Comparison of ENCODE assay signal across 17 cellular contexts in genomic region chr4:53527342-53527741, GRCh38.
DNase-seq lines count a peak whose midpoint lies in the region; ATAC-seq and TF ChIP-seq lines count a peak whose summit lies in the region.
"Had no signal": no experiment of that assay in that cellular context is flagged by ENCODE, and none has a peak within 500 bp of the region (broad histone marks: within the 10 kb centered on the region; RNA-seq: fewer than 3 reads in every experiment).

No MANE protein-coding gene starts in this region.

- H3K36me3 ChIP-seq in cardiac muscle cell (no peaks in the 10 kb centered on the region), trophoblast cell (ENCODE audit: control insufficient read depth in 1 of 2, insufficient read depth in 2 of 2, low read length in 2 of 2) (no peaks in the 10 kb centered on the region), upper lobe of left lung (no peaks in the 10 kb centered on the region)
- H3K36me3 ChIP-seq: BE2C had no signal

- intact Hi-C loops in cardiac septum (cut with DNase I), result no loop called here

- WGBS in trophoblast cell (ENCODE audit: extremely low coverage, insufficient coverage, insufficient read length), result no CpG with 5 or more reads among the region's 1 CpG
- 76 to 80% methylated on average over 1 of the region's 1 CpG for WGBS in upper lobe of left lung, 2 donors

- TF ChIP-seq POLR2A in upper lobe of left lung (IDR thresholded peaks at IDR 0.05), result no peak

- no peak overlapping the region for H2BK12ac ChIP-seq in trophoblast cell (ENCODE audit: low read length)

- H3K79me1 ChIP-seq in trophoblast cell (ENCODE audit: low read length), result peaks cover 8% of the 10 kb centered on the region

- no peak for DNase-seq in cardiac muscle cell (ENCODE audit: low read depth in 1 of 2, low spot score in 1 of 2)
- DNase-seq in cardiac septum (ENCODE audit: low spot score), result no peak
- DNase-seq in NCI-H69 (lab: John Stamatoyannopoulos, UW), result peak; percentile 72
- no peak for DNase-seq in left lobe of liver (ENCODE audit: low spot score)
- no peak for DNase-seq in trophoblast cell
- DNase-seq in upper lobe of left lung, result no peak
- no peak for DNase-seq in HEK293T (ENCODE audit: extremely low spot score)
- DNase-seq in GDM1 (lab: John Stamatoyannopoulos, UW), result no peak
- DNase-seq: ACHN; BE2C; CD8-positive, alpha-beta T cell; COR-L47; DMS153; DMS79 treated with DMSO at 0.1 percent for 48 hours; EL; GF-D8 had no signal

- no peak overlapping the region for H4K91ac ChIP-seq in trophoblast cell (ENCODE audit: low read depth, low read length)

- H3K23ac ChIP-seq in trophoblast cell (ENCODE audit: low read length), result no peak overlapping the region

- TF ChIP-seq CTCF in cardiac muscle cell (IDR thresholded peaks at IDR 0.05; ENCODE audit: low read depth, low read length), result no peak
- no peak for TF ChIP-seq CTCF in upper lobe of left lung (IDR thresholded peaks at IDR 0.05)

- no peak overlapping the region for H2BK5ac ChIP-seq in trophoblast cell (ENCODE audit: low read depth, low read length, poor library complexity)

- no peak overlapping the region for H4K12ac ChIP-seq in trophoblast cell (ENCODE audit: low read depth, low read length)

- no peak overlapping the region for H3K14ac ChIP-seq in trophoblast cell (ENCODE audit: low read length)

- H2AFZ ChIP-seq in trophoblast cell (ENCODE audit: insufficient read depth, low read length, poor library complexity), result no peak overlapping the region

- TF ChIP-seq EP300 in upper lobe of left lung (IDR thresholded peaks at IDR 0.05), result no peak

- H3K9me3 ChIP-seq in cardiac muscle cell (ENCODE audit: low read depth) (no peaks in the 10 kb centered on the region), trophoblast cell (ENCODE audit: insufficient read depth, low read depth, low read length) (no peaks in the 10 kb centered on the region), upper lobe of left lung (no peaks in the 10 kb centered on the region)
- H3K9me3 ChIP-seq: BE2C had no signal

- H3K18ac ChIP-seq in trophoblast cell (ENCODE audit: low read length), result no peak overlapping the region

- H2BK120ac ChIP-seq in trophoblast cell (ENCODE audit: insufficient read depth, low read length, poor library complexity), result no peak overlapping the region

- H4K8ac ChIP-seq in trophoblast cell (ENCODE audit: low read depth, low read length), result no peak overlapping the region

- no peak overlapping the region for H3K9ac ChIP-seq in trophoblast cell (ENCODE audit: low read length)

- POLR2A ChIA-PET in HEK293T (lab: Yijun Ruan, JAX), result no interaction called here

- H3K4me1 ChIP-seq in cardiac muscle cell (ENCODE audit: low read depth) (peaks cover 23% of the 10 kb centered on the region), trophoblast cell (ENCODE audit: control insufficient read depth in 1 of 2, insufficient read depth in 2 of 2, low read length in 2 of 2) (peaks cover 14 to 29% of the 10 kb centered on the region in 2 experiments), upper lobe of left lung (peaks cover 0 to 6% (median 3%) of the 10 kb centered on the region in 4 donors)

- peaks cover 3% of the 10 kb centered on the region for H3K79me2 ChIP-seq in trophoblast cell (ENCODE audit: control insufficient read depth, insufficient read depth, low read length, poor library complexity)

- no peak overlapping the region for H3K4ac ChIP-seq in trophoblast cell (ENCODE audit: low read depth, low read length)

- no peak overlapping the region for H3K4me3 ChIP-seq in cardiac muscle cell
- no peak overlapping the region for H3K4me3 ChIP-seq in trophoblast cell (ENCODE audit: low read depth, low read length)
- H3K4me3 ChIP-seq in upper lobe of left lung, result no peak overlapping the region

- H3K4me2 ChIP-seq in trophoblast cell (ENCODE audit: low read length), result peak overlapping the region; percentile 40

- CTCF ChIA-PET in HEK293T (lab: Yijun Ruan, JAX), result no interaction called here

- H2AK5ac ChIP-seq in trophoblast cell (ENCODE audit: low read length), result no peak overlapping the region

- peak; percentile 21 for ATAC-seq in left lobe of liver
- no peak for ATAC-seq in upper lobe of left lung (ENCODE audit: low FRiP score in 2 of 2)
- ATAC-seq: CD8-positive, alpha-beta T cell; HCT116 had no signal

- H3K27ac ChIP-seq in cardiac muscle cell (peak overlapping the region; percentile 37), trophoblast cell (ENCODE audit: low read depth, low read length) (peak overlapping the region; percentile 76), upper lobe of left lung (no peak overlapping the region)

- no peaks in the 10 kb centered on the region for H3K27me3 ChIP-seq in cardiac muscle cell
- H3K27me3 ChIP-seq in trophoblast cell (ENCODE audit: insufficient read depth, low read length), result no peaks in the 10 kb centered on the region
- H3K27me3 ChIP-seq in upper lobe of left lung, result no peaks in the 10 kb centered on the region
- H3K27me3 ChIP-seq: BE2C had no signal

TF ChIP-seq in HEK293T, 16 proteins besides CTCF, POLR2A, EP300 and RAD21:
- no peak for TF ChIP-seq CTBP1 (IDR thresholded peaks at IDR 0.05; ENCODE audit: borderline replicate concordance)
- TF ChIP-seq FOXM1 (IDR thresholded peaks at IDR 0.05; ENCODE audit: borderline replicate concordance), result no peak
- no peak for TF ChIP-seq FOXA1 (IDR thresholded peaks at IDR 0.05)
- TF ChIP-seq FOXK2 (IDR thresholded peaks at IDR 0.05), result no peak
- TF ChIP-seq HDGF (IDR thresholded peaks at IDR 0.05; ENCODE audit: borderline replicate concordance), result no peak
- no peak for TF ChIP-seq ELF4 (IDR thresholded peaks at IDR 0.05)
- TF ChIP-seq TARDBP (IDR thresholded peaks at IDR 0.05), result no peak
- no peak for TF ChIP-seq L3MBTL2 (conservative IDR thresholded peaks at IDR 0.05)
- TF ChIP-seq LEF1 (IDR thresholded peaks at IDR 0.05; ENCODE audit: borderline replicate concordance), result no peak
- no peak for TF ChIP-seq BHLHE40 (IDR thresholded peaks at IDR 0.05; ENCODE audit: borderline replicate concordance)
- TF ChIP-seq ZNF384 (IDR thresholded peaks at IDR 0.05), result no peak
TF ChIP-seq in HEK293T: peak in this region for 0.

Comparison
In these comparisons a context has a peak if more than half of its experiments do, and no peak if none do; other contexts are left out.
1. H3K27ac ChIP-seq: peak in cardiac muscle cell (single experiment) and trophoblast cell (single experiment); none in upper lobe of left lung (0 of 4).